Comparison of ENCODE assay signal across 8 cellular contexts in genomic region chr1:151837841-151838490, GRCh38. TPM values are rescaled to one million over a fixed set of nuclear protein-coding genes. Genes with fewer than 3 reads are reported as not detected.
DNase-seq lines count a peak whose midpoint lies in the region; ATAC-seq and TF ChIP-seq lines count a peak whose summit lies in the region.

No MANE protein-coding gene starts in this region.

- H3K27ac Mint-ChIP-seq in activated CD4-positive, alpha-beta T cell treated with anti-CD3 and anti-CD28 coated beads, Interleukin-2, amount 10 ng/mL, durations not matched to agents 7 days and 5 days: peak overlapping the region; percentile 92

- no peak for TF ChIP-seq CTCF in GM10248 (IDR thresholded peaks at IDR 0.05; ENCODE audit: control extremely low read depth, extremely low read depth, low read depth, missing control alignments)
- no peak for TF ChIP-seq CTCF in foreskin keratinocyte (conservative IDR thresholded peaks at IDR 0.05)

- H3K27me3 Mint-ChIP-seq in activated CD4-positive, alpha-beta T cell treated with anti-CD3 and anti-CD28 coated beads, Interleukin-2, amount 10 ng/mL, durations not matched to agents 7 days and 5 days: peaks cover 4% of the 10 kb centered on the region

- no peak for ATAC-seq in foreskin keratinocyte
- no peak for ATAC-seq in GM19397 (IDR thresholded peaks at IDR 0.05; ENCODE audit: unreplicated experiment)

- H3K4me1 ChIP-seq in foreskin keratinocyte: peaks cover 32% of the 10 kb centered on the region

- CTCF ChIA-PET in GM10248 (lab: Yijun Ruan, JAX): interaction anchor here (0.9 to 2.8 kb wide), 4 partner anchors 17 to 245 kb away, joined by 3 to 15 read pairs (median 8); no protein-coding TSS in a partner anchor
- CTCF ChIA-PET in activated CD4-positive, alpha-beta T cell treated with anti-CD3 and anti-CD28 coated beads, Interleukin-2, amount 10 ng/mL, durations not matched to agents 7 days and 5 days (lab: Charles Lee): interaction anchor here (0.8 to 2.6 kb wide), 5 partner anchors 10 to 297 kb away, joined by 3 to 18 read pairs (median 3); no protein-coding TSS in a partner anchor

- intact Hi-C loops in posterior vena cava (cut with DNase I): no loop called here

- no peaks in the 10 kb centered on the region for H3K27me3 ChIP-seq in foreskin keratinocyte

- POLR2A ChIA-PET in GM10248 (lab: Yijun Ruan, JAX): no interaction called here
- POLR2A ChIA-PET in activated CD4-positive, alpha-beta T cell treated with anti-CD3 and anti-CD28 coated beads, Interleukin-2, amount 10 ng/mL, durations not matched to agents 7 days and 5 days (lab: Charles Lee): no interaction called here

- peaks cover 2% of the 10 kb centered on the region for H3K36me3 Mint-ChIP-seq in activated CD4-positive, alpha-beta T cell treated with anti-CD3 and anti-CD28 coated beads, Interleukin-2, amount 10 ng/mL, durations not matched to agents 7 days and 5 days (ENCODE audit: low read depth)

- H3K4me1 Mint-ChIP-seq in activated CD4-positive, alpha-beta T cell treated with anti-CD3 and anti-CD28 coated beads, Interleukin-2, amount 10 ng/mL, durations not matched to agents 7 days and 5 days: peaks cover 66% of the 10 kb centered on the region

- peak; percentile 73 for DNase-seq in GM10248 (ENCODE audit: extremely low spot score)
- no peak for DNase-seq in activated CD4-positive, alpha-beta T cell treated with anti-CD3 and anti-CD28 coated beads, Interleukin-2, amount 10 ng/mL, durations not matched to agents 7 days and 5 days
- DNase-seq in foreskin keratinocyte: no peak
- peak; percentile 69 for DNase-seq in posterior vena cava (ENCODE audit: low spot score)
- no peak for DNase-seq in KBM-7
- DNase-seq in NK-92 (lab: John Stamatoyannopoulos, UW; ENCODE audit: unreplicated experiment): no peak
- DNase-seq in HPDE6-E6E7 (ENCODE audit: extremely low spot score): no peak

- peak overlapping the region; percentile 79 for H3K4me3 Mint-ChIP-seq in activated CD4-positive, alpha-beta T cell treated with anti-CD3 and anti-CD28 coated beads, Interleukin-2, amount 10 ng/mL, durations not matched to agents 7 days and 5 days

- peak overlapping the region; percentile 57 for H3K27ac ChIP-seq in foreskin keratinocyte

- no peaks in the 10 kb centered on the region for H3K9me3 Mint-ChIP-seq in activated CD4-positive, alpha-beta T cell treated with anti-CD3 and anti-CD28 coated beads, Interleukin-2, amount 10 ng/mL, durations not matched to agents 7 days and 5 days

- in situ Hi-C loops in KBM-7 (cut with MboI; ENCODE audit: low pct_unique_long_range_greater_than_20kb, low sequenced_read_pairs): no loop called here

RNA-seq across cellular contexts. Expression of gene C2CD4D, which starts 1.7 kb away (rescaled TPM):
- 1 to 10 TPM in 1 of 2 experiments, under 1 TPM in 1; 0.89 to 1.1 TPM for total RNA-seq in activated CD4-positive, alpha-beta T cell treated with anti-CD3 and anti-CD28 coated beads, Interleukin-2, amount 10 ng/mL, durations not matched to agents 7 days and 5 days
- total RNA-seq in foreskin keratinocyte (0.18 TPM in 1 of 2 replicates, not detected in the other), posterior vena cava (not detected)
- 0.14 and 0.19 TPM in 2 replicates for polyA plus RNA-seq in foreskin keratinocyte

RNA-seq across cellular contexts. Expression of gene RORC, which starts 6.4 kb away (rescaled TPM):
- total RNA-seq in activated CD4-positive, alpha-beta T cell treated with anti-CD3 and anti-CD28 coated beads, Interleukin-2, amount 10 ng/mL, durations not matched to agents 7 days and 5 days: 1 to 10 TPM; 7.3 to 7.5 TPM
- total RNA-seq in foreskin keratinocyte: not detected in 2 replicates
- polyA plus RNA-seq in foreskin keratinocyte: 0.02 TPM in 1 of 2 replicates, not detected in the other
- total RNA-seq in posterior vena cava: not detected

RNA-seq across cellular contexts. Expression of gene THEM5, which starts 15.5 kb away (rescaled TPM):
- total RNA-seq in activated CD4-positive, alpha-beta T cell treated with anti-CD3 and anti-CD28 coated beads, Interleukin-2, amount 10 ng/mL, durations not matched to agents 7 days and 5 days: not detected
- not detected in 2 replicates for total RNA-seq in foreskin keratinocyte
- polyA plus RNA-seq in foreskin keratinocyte: 0.08 TPM in 1 of 2 replicates, not detected in the other
- total RNA-seq in posterior vena cava: not detected

RNA-seq across cellular contexts. Expression of gene LINGO4, which starts 32.7 kb away (rescaled TPM):
- under 1 TPM; 0.35 to 0.50 TPM for total RNA-seq in activated CD4-positive, alpha-beta T cell treated with anti-CD3 and anti-CD28 coated beads, Interleukin-2, amount 10 ng/mL, durations not matched to agents 7 days and 5 days
- total RNA-seq in foreskin keratinocyte: not detected in 2 replicates
- polyA plus RNA-seq in foreskin keratinocyte: not detected in 2 replicates
- total RNA-seq in posterior vena cava: not detected

RNA-seq across cellular contexts. Expression of gene TDRKH, which starts 47.7 kb away (rescaled TPM):
- 10 to 100 TPM; 14.6 to 17.3 TPM for total RNA-seq in activated CD4-positive, alpha-beta T cell treated with anti-CD3 and anti-CD28 coated beads, Interleukin-2, amount 10 ng/mL, durations not matched to agents 7 days and 5 days
- total RNA-seq in foreskin keratinocyte (9.4 and 12.4 TPM in 2 replicates), posterior vena cava (1 to 10 TPM; 4.7 to 5.1 TPM)
- 5.2 and 6.2 TPM in 2 replicates for polyA plus RNA-seq in foreskin keratinocyte

Comparison
In these comparisons a context has a peak if more than half of its experiments do, and no peak if none do; other contexts are left out.
1. DNase-seq: peak in GM10248 (single experiment) and posterior vena cava (single experiment); none in activated CD4-positive, alpha-beta T cell treated with anti-CD3 and anti-CD28 coated beads, Interleukin-2, amount 10 ng/mL, durations not matched to agents 7 days and 5 days (single experiment), foreskin keratinocyte (0 of 2), KBM-7 (single experiment), NK-92 (single experiment) and HPDE6-E6E7 (single experiment).